Comparison of ENCODE assay signal across 8 cellular contexts in genomic region chr20:46013826-46014516, GRCh38. TPM values are rescaled to one million over a fixed set of nuclear protein-coding genes. Genes with fewer than 3 reads are reported as not detected.
DNase-seq lines count a peak whose midpoint lies in the region; ATAC-seq and TF ChIP-seq lines count a peak whose summit lies in the region.

No MANE protein-coding gene starts in this region.

- H3K36me3 ChIP-seq in DOHH2 (ENCODE audit: control insufficient read depth, low read length): no peaks in the 10 kb centered on the region

- H4K20me1 ChIP-seq in DOHH2 (ENCODE audit: control insufficient read depth, insufficient read depth, low read depth, low read length): no peaks in the 10 kb centered on the region

- H3K27ac Mint-ChIP-seq in MCF 10A (ENCODE audit: low read depth, unreplicated experiment): no peak overlapping the region

- H3K27me3 ChIP-seq in DOHH2 (ENCODE audit: control insufficient read depth, low read length): peaks cover 34% of the 10 kb centered on the region

- no peaks in the 10 kb centered on the region for H3K4me1 Mint-ChIP-seq in MCF 10A (ENCODE audit: insufficient read depth, unreplicated experiment)

- H3K9me3 ChIP-seq in DOHH2 (ENCODE audit: control insufficient read depth, insufficient read depth, low read length): no peaks in the 10 kb centered on the region

- no peaks in the 10 kb centered on the region for H3K36me3 Mint-ChIP-seq in MCF 10A (ENCODE audit: insufficient read depth, unreplicated experiment)

- ATAC-seq in HG02798 (IDR thresholded peaks at IDR 0.05; ENCODE audit: poor library complexity, unreplicated experiment) (peak; percentile 69), HG02623 (IDR thresholded peaks at IDR 0.05; ENCODE audit: unreplicated experiment) (no peak)

- intact Hi-C loops in MCF 10A (cut with micrococcal nuclease): loop anchor here (1.0 kb wide), 1 partner anchor 27 kb away; no protein-coding TSS in a partner anchor

- no peak overlapping the region for H3K4me3 Mint-ChIP-seq in MCF 10A (ENCODE audit: unreplicated experiment)

- no peak overlapping the region for H3K27ac ChIP-seq in DOHH2 (ENCODE audit: low read depth, low read length)

- peak overlapping the region; percentile 54 for H3K4me3 ChIP-seq in DOHH2 (ENCODE audit: low read length)

- TF ChIP-seq CTCF in DOHH2 (IDR thresholded peaks at IDR 0.05; ENCODE audit: low read depth, low read length, poor library complexity, severe bottlenecking): peak; percentile 97
- peak; percentile 74 for TF ChIP-seq CTCF in MCF 10A (IDR thresholded peaks at IDR 0.05; ENCODE audit: unreplicated experiment)

- H3K27me3 Mint-ChIP-seq in MCF 10A (ENCODE audit: insufficient read depth, unreplicated experiment): peaks cover 31% of the 10 kb centered on the region

- H3K9me3 Mint-ChIP-seq in MCF 10A (ENCODE audit: unreplicated experiment): no peaks in the 10 kb centered on the region

- H3K79me2 ChIP-seq in DOHH2 (ENCODE audit: control insufficient read depth, low read length): no peaks in the 10 kb centered on the region

- H3K9me2 ChIP-seq in DOHH2 (replicated peaks; ENCODE audit: control insufficient read depth, low read length): no peaks in the 10 kb centered on the region

- peaks cover 8% of the 10 kb centered on the region for H3K4me1 ChIP-seq in DOHH2 (ENCODE audit: control insufficient read depth, low read length)

- DNase-seq in NCI-H2107 (lab: John Stamatoyannopoulos, UW): peak; percentile 50
- DNase-seq in UCSD-AML1 (lab: John Stamatoyannopoulos, UW; ENCODE audit: unreplicated experiment): peak; percentile 76
- peak; percentile 52 for DNase-seq in MCF 10A (ENCODE audit: unreplicated experiment)
- DNase-seq in kidney tubule cell (ENCODE audit: low spot score): peak; percentile 66
- peak; percentile 43 to 56 (median 45) for DNase-seq in stimulated activated CD4-positive, alpha-beta T cell treated with anti-CD3 and anti-CD28 coated beads, TNF-alpha, amount 100 ng/mL, for 4 hours (ENCODE audit: low read depth in 3 of 3)

- CTCF ChIA-PET in MCF 10A (lab: Yijun Ruan, JAX): interaction anchor here (0.5 to 4.7 kb wide), 58 partner anchors 9 to 610 kb away, joined by 3 to 146 read pairs (median 4); partner anchors contain the start of genes ELMO2 and SLC12A5

- H3F3A ChIP-seq in DOHH2 (ENCODE audit: control insufficient read depth, insufficient read depth): no peaks in the 10 kb centered on the region

- POLR2A ChIA-PET in MCF 10A (lab: Yijun Ruan, JAX): interaction anchor here (0.6 to 4.0 kb wide), 9 partner anchors 9 to 350 kb away, joined by 3 to 13 read pairs (median 3); no protein-coding TSS in a partner anchor

- BruUV-seq in MCF 10A (replicated peaks; lab: Mats Ljungman, UMichigan): no TSS peak

- H3K4me2 ChIP-seq in DOHH2 (ENCODE audit: low read length): peak overlapping the region; percentile 83

RNA-seq across cellular contexts. Expression of gene MMP9, which starts 5.3 kb away (rescaled TPM):
- total RNA-seq in MCF 10A (2022): 0.12 TPM in 1 of 2 replicates, not detected in the other

RNA-seq across cellular contexts. Expression of gene SLC12A5, which starts 15.0 kb away (rescaled TPM):
- 0.75 and 0.98 TPM in 2 replicates for total RNA-seq in MCF 10A (2022)

RNA-seq across cellular contexts. Expression of gene ZNF335, which starts 42.0 kb away (rescaled TPM):
- 24.2 and 26.9 TPM in 2 replicates for total RNA-seq in MCF 10A (2022)
